In the genomic region with DNA sequence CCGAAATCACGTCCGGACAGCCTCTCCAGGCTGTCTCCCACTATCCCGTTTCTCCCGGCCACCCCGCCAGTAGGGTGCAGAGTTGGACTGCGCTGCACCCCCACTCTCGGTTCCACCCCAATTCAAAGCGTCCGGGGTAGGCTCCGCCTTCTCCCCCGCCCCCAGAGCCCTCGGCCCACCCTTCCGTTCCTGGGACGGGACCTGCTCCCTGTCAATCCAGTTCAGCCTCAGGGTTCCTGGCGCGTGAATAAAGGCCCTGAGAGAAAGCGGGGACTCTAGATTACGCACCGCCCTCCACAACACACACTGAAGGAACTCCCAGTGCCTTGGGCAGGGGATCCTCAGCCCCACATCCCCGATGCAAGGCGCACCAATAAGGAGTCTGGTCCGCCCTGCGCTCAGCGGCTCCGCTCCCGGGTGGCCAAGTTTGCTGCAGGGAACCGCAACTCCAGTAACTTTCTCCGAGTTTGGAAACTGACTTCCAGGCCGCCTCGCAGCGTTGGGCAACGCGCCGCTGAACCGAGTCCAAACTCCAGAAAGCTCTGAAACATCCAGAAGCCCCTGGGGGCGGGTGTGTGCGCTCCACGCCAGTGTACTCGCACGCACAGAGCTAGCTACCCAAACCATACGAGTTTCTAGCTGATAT, we compare ENCODE assay signal across 1 cellular context.
TF ChIP-seq lines count a peak whose summit lies in the region.

No MANE protein-coding gene starts in this region.

TF ChIP-seq in HEK293, 187 proteins besides CTCF, POLR2A, EP300 and RAD21 (continued from another document):
- TF ChIP-seq ZNF473 (tag by site-specific recombination; IDR thresholded peaks at IDR 0.05) (no peak), ZBTB7A (tag by site-specific recombination; IDR thresholded peaks at IDR 0.05; ENCODE audit: low read depth) (no peak), EGR2 (tag by site-specific recombination; IDR thresholded peaks at IDR 0.05; ENCODE audit: low read depth) (peak; percentile 44; the same call in 1 of the 2 replicates), ZNF514 (tag by site-specific recombination; IDR thresholded peaks at IDR 0.05) (no peak), ZBTB20 (tag by site-specific recombination; IDR thresholded peaks at IDR 0.05) (peak; percentile 98), ZNF292 (tag by site-specific recombination; IDR thresholded peaks at IDR 0.05; ENCODE audit: borderline replicate concordance, low read depth) (no peak), KLF9 (tag by site-specific recombination; IDR thresholded peaks at IDR 0.05; ENCODE audit: low read depth) (peak; percentile 21; the same call in 1 of the 2 replicates), ZNF239 (tag by site-specific recombination; IDR thresholded peaks at IDR 0.05) (no peak), ZNF423 (tag by site-specific recombination; IDR thresholded peaks at IDR 0.05) (no peak), WT1 (tag by site-specific recombination; IDR thresholded peaks at IDR 0.05) (no peak), GLIS2 (tag by site-specific recombination; IDR thresholded peaks at IDR 0.05) (peak; percentile 34; the same call in 1 of the 2 replicates), ZNF585B (tag by site-specific recombination; IDR thresholded peaks at IDR 0.05) (no peak), ZNF670 (tag by site-specific recombination; IDR thresholded peaks at IDR 0.05; ENCODE audit: low read depth) (no peak), TRIM28 (IDR thresholded peaks at IDR 0.05; ENCODE audit: borderline replicate concordance, low read length) (no peak), ZBTB21 (tag by site-specific recombination; IDR thresholded peaks at IDR 0.05) (no peak), GFI1B (tag by site-specific recombination; IDR thresholded peaks at IDR 0.05) (no peak), ZNF624 (tag by site-specific recombination; IDR thresholded peaks at IDR 0.05) (no peak), ZNF791 (tag by site-specific recombination; IDR thresholded peaks at IDR 0.05) (no peak), ZSCAN16 (tag by site-specific recombination; IDR thresholded peaks at IDR 0.05) (no peak), ZNF558 (tag by site-specific recombination; IDR thresholded peaks at IDR 0.05) (no peak)
- TF ChIP-seq, protein P1, sequence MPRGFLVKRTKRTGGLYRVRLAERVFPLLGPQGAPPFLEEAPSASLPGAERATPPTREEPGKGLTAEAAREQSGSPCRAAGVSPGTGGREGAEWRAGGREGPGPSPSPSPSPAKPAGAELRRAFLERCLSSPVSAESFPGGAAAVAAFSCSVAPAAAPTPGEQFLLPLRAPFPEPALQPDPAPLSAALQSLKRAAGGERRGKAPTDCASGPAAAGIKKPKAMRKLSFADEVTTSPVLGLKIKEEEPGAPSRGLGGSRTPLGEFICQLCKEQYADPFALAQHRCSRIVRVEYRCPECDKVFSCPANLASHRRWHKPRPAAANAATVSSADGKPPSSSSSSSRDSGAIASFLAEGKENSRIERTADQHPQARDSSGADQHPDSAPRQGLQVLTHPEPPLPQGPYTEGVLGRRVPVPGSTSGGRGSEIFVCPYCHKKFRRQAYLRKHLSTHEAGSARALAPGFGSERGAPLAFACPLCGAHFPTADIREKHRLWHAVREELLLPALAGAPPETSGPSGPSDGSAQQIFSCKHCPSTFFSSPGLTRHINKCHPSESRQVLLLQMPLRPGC (tag by site-specific recombination; IDR thresholded peaks at IDR 0.05) = no peak
- TF ChIP-seq, protein P2, sequence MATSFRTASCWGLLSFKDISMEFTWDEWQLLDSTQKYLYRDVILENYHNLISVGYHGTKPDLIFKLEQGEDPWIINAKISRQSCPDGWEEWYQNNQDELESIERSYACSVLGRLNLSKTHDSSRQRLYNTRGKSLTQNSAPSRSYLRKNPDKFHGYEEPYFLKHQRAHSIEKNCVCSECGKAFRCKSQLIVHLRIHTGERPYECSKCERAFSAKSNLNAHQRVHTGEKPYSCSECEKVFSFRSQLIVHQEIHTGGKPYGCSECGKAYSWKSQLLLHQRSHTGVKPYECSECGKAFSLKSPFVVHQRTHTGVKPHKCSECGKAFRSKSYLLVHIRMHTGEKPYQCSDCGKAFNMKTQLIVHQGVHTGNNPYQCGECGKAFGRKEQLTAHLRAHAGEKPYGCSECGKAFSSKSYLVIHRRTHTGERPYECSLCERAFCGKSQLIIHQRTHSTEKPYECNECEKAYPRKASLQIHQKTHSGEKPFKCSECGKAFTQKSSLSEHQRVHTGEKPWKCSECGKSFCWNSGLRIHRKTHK (tag by site-specific recombination; IDR thresholded peaks at IDR 0.05) = no peak
- TF ChIP-seq, protein P3, sequence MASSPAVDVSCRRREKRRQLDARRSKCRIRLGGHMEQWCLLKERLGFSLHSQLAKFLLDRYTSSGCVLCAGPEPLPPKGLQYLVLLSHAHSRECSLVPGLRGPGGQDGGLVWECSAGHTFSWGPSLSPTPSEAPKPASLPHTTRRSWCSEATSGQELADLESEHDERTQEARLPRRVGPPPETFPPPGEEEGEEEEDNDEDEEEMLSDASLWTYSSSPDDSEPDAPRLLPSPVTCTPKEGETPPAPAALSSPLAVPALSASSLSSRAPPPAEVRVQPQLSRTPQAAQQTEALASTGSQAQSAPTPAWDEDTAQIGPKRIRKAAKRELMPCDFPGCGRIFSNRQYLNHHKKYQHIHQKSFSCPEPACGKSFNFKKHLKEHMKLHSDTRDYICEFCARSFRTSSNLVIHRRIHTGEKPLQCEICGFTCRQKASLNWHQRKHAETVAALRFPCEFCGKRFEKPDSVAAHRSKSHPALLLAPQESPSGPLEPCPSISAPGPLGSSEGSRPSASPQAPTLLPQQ (tag by site-specific recombination; IDR thresholded peaks at IDR 0.05) = no peak
- TF ChIP-seq, protein P4, sequence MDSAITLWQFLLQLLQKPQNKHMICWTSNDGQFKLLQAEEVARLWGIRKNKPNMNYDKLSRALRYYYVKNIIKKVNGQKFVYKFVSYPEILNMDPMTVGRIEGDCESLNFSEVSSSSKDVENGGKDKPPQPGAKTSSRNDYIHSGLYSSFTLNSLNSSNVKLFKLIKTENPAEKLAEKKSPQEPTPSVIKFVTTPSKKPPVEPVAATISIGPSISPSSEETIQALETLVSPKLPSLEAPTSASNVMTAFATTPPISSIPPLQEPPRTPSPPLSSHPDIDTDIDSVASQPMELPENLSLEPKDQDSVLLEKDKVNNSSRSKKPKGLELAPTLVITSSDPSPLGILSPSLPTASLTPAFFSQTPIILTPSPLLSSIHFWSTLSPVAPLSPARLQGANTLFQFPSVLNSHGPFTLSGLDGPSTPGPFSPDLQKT (IDR thresholded peaks at IDR 0.05; ENCODE audit: borderline replicate concordance, low read depth, low read length) = no peak
- TF ChIP-seq, protein P5, sequence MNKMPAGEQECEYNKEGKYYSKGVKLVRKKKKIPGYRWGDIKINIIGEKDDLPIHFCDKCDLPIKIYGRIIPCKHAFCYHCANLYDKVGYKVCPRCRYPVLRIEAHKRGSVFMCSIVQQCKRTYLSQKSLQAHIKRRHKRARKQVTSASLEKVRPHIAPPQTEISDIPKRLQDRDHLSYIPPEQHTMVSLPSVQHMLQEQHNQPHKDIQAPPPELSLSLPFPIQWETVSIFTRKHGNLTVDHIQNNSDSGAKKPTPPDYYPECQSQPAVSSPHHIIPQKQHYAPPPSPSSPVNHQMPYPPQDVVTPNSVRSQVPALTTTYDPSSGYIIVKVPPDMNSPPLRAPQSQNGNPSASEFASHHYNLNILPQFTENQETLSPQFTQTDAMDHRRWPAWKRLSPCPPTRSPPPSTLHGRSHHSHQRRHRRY (tag by site-specific recombination; IDR thresholded peaks at IDR 0.05) = no peak
- TF ChIP-seq, protein P6, sequence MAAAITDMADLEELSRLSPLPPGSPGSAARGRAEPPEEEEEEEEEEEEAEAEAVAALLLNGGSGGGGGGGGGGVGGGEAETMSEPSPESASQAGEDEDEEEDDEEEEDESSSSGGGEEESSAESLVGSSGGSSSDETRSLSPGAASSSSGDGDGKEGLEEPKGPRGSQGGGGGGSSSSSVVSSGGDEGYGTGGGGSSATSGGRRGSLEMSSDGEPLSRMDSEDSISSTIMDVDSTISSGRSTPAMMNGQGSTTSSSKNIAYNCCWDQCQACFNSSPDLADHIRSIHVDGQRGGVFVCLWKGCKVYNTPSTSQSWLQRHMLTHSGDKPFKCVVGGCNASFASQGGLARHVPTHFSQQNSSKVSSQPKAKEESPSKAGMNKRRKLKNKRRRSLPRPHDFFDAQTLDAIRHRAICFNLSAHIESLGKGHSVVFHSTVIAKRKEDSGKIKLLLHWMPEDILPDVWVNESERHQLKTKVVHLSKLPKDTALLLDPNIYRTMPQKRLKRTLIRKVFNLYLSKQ (tag by site-specific recombination; IDR thresholded peaks at IDR 0.05; ENCODE audit: borderline replicate concordance) = no peak
- TF ChIP-seq, protein P7, sequence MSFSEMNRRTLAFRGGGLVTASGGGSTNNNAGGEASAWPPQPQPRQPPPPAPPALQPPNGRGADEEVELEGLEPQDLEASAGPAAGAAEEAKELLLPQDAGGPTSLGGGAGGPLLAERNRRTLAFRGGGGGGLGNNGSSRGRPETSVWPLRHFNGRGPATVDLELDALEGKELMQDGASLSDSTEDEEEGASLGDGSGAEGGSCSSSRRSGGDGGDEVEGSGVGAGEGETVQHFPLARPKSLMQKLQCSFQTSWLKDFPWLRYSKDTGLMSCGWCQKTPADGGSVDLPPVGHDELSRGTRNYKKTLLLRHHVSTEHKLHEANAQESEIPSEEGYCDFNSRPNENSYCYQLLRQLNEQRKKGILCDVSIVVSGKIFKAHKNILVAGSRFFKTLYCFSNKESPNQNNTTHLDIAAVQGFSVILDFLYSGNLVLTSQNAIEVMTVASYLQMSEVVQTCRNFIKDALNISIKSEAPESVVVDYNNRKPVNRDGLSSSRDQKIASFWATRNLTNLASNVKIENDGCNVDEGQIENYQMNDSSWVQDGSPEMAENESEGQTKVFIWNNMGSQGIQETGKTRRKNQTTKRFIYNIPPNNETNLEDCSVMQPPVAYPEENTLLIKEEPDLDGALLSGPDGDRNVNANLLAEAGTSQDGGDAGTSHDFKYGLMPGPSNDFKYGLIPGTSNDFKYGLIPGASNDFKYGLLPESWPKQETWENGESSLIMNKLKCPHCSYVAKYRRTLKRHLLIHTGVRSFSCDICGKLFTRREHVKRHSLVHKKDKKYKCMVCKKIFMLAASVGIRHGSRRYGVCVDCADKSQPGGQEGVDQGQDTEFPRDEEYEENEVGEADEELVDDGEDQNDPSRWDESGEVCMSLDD (tag by site-specific recombination; IDR thresholded peaks at IDR 0.05) = peak; percentile 84; the same call in 1 of the 2 replicates
- TF ChIP-seq, protein P8, sequence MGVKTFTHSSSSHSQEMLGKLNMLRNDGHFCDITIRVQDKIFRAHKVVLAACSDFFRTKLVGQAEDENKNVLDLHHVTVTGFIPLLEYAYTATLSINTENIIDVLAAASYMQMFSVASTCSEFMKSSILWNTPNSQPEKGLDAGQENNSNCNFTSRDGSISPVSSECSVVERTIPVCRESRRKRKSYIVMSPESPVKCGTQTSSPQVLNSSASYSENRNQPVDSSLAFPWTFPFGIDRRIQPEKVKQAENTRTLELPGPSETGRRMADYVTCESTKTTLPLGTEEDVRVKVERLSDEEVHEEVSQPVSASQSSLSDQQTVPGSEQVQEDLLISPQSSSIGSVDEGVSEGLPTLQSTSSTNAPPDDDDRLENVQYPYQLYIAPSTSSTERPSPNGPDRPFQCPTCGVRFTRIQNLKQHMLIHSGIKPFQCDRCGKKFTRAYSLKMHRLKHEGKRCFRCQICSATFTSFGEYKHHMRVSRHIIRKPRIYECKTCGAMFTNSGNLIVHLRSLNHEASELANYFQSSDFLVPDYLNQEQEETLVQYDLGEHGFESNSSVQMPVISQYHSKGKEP (tag by site-specific recombination; IDR thresholded peaks at IDR 0.05) = no peak
